8 cellular contexts compared by ENCODE assay signal in genomic region chr2:47309952-47310800, GRCh38. TPM values are rescaled to one million over a fixed set of nuclear protein-coding genes. Genes with fewer than 3 reads are reported as not detected.
DNase-seq lines count a peak whose midpoint lies in the region; ATAC-seq and TF ChIP-seq lines count a peak whose summit lies in the region.

No MANE protein-coding gene starts in this region.

- no peak for TF ChIP-seq CTCF in SU-DHL-6 (IDR thresholded peaks at IDR 0.05; ENCODE audit: insufficient read depth, low read length, poor library complexity, severe bottlenecking)
- TF ChIP-seq CTCF in upper lobe of left lung (IDR thresholded peaks at IDR 0.05), result no peak

- peaks cover 30% of the 10 kb centered on the region for H3F3A ChIP-seq in SU-DHL-6 (ENCODE audit: insufficient read depth)

- DNase-seq in CMK (ENCODE audit: low read depth), result peak; percentile 54
- peak in 1 of 2 donors; percentile 58 for DNase-seq in upper lobe of left lung
- DNase-seq in cerebellar cortex (ENCODE audit: low spot score), result no peak
- no peak for DNase-seq in RKO (ENCODE audit: low spot score)

- H3K9me3 ChIP-seq in SU-DHL-6 (ENCODE audit: insufficient read depth, low read length) (no peaks in the 10 kb centered on the region), upper lobe of left lung (no peaks in the 10 kb centered on the region)

- no peak for TF ChIP-seq EP300 in upper lobe of left lung (IDR thresholded peaks at IDR 0.05)

- peak overlapping the region; percentile 27 for H3K4me3 ChIP-seq in SU-DHL-6 (ENCODE audit: insufficient read depth, low read length, poor library complexity, severe bottlenecking)
- H3K4me3 ChIP-seq in upper lobe of left lung, result no peak overlapping the region

- peak overlapping the region; percentile 60 for H3K9ac ChIP-seq in SU-DHL-6 (ENCODE audit: low read length)

- no peaks in the 10 kb centered on the region for H4K20me1 ChIP-seq in SU-DHL-6 (ENCODE audit: low read depth, low read length)

- H3K4me1 ChIP-seq in upper lobe of left lung, result peaks cover 17 to 23% (median 20%) of the 10 kb centered on the region in 4 donors

- no peak overlapping the region for H2AFZ ChIP-seq in SU-DHL-6 (ENCODE audit: low read depth, low read length, severe bottlenecking)

- peak overlapping the region; percentile 96 for H3K27ac ChIP-seq in SU-DHL-6 (ENCODE audit: low read depth, low read length)
- peak overlapping the region; percentile 99 for H3K27ac ChIP-seq in layer of hippocampus (ENCODE audit: low read depth, low read length)
- H3K27ac ChIP-seq in upper lobe of left lung, result peak overlapping the region; percentile 56 to 79 (median 64)

- H3K36me3 ChIP-seq in SU-DHL-6 (ENCODE audit: low read length), result no peaks in the 10 kb centered on the region
- H3K36me3 ChIP-seq in upper lobe of left lung, result no peaks in the 10 kb centered on the region

- peak overlapping the region; percentile 72 for H3K4me2 ChIP-seq in SU-DHL-6 (ENCODE audit: low read depth, low read length, poor library complexity, severe bottlenecking)

- WGBS in upper lobe of left lung, 2 donors, result 42 to 54% methylated on average over 8 to 9 of the region's 9 CpGs

- ATAC-seq in GM19452 (IDR thresholded peaks at IDR 0.05; ENCODE audit: unreplicated experiment) (peak; percentile 79), HG03439 (IDR thresholded peaks at IDR 0.05; ENCODE audit: unreplicated experiment) (peak; percentile 85), upper lobe of left lung (ENCODE audit: low FRiP score in 2 of 2) (peak; percentile 38 to 58)

- H3K79me2 ChIP-seq in SU-DHL-6 (ENCODE audit: insufficient read depth, low read length), result no peaks in the 10 kb centered on the region

- no peak for TF ChIP-seq POLR2A in upper lobe of left lung (IDR thresholded peaks at IDR 0.05)

- H3K27me3 ChIP-seq in SU-DHL-6 (ENCODE audit: low read length), result no peaks in the 10 kb centered on the region
- no peaks in the 10 kb centered on the region for H3K27me3 ChIP-seq in layer of hippocampus (ENCODE audit: control insufficient read depth, insufficient read depth, low read length)
- no peaks in the 10 kb centered on the region for H3K27me3 ChIP-seq in upper lobe of left lung

- no peaks in the 10 kb centered on the region for H3K9me2 ChIP-seq in SU-DHL-6 (replicated peaks; ENCODE audit: insufficient read depth, low read length)

RNA-seq across cellular contexts. Expression of gene EPCAM, which starts 58.9 kb away (rescaled TPM):
- 100 to 1,000 TPM in 3 of 6 donors, 10 to 100 TPM in 3; 57.6 to 153 (median 96.6) TPM for total RNA-seq in upper lobe of left lung
